17 cellular contexts compared by ENCODE assay signal in genomic region chr1:227776277-227776676, GRCh38. TPM values are rescaled to one million over a fixed set of nuclear protein-coding genes. Genes with fewer than 3 reads are reported as not detected.
DNase-seq lines count a peak whose midpoint lies in the region; TF ChIP-seq lines count a peak whose summit lies in the region.
"Had no signal": no experiment of that assay in that cellular context is flagged by ENCODE, and none has a peak within 500 bp of the region (broad histone marks: within the 10 kb centered on the region; RNA-seq: fewer than 3 reads in every experiment).

No MANE protein-coding gene starts in this region.

- H3K4me3 Mint-ChIP-seq in brain (peak overlapping the region in 1 of 5 experiments; percentile 12), immature natural killer cell (peak overlapping the region; percentile 36 to 85 (median 74))
- H3K4me3 Mint-ChIP-seq: activated CD4-positive, alpha-beta memory T cell treated with anti-CD3 and anti-CD28 coated beads, Interleukin-2, amount 10 ng/mL, durations not matched to agents 7 days and 5 days had no signal

- no peaks in the 10 kb centered on the region for H3K27me3 Mint-ChIP-seq in brain
- H3K27me3 Mint-ChIP-seq in immature natural killer cell (ENCODE audit: low read depth in 3 of 3): peaks cover 7 to 14% (median 12%) of the 10 kb centered on the region in 3 donors
- H3K27me3 Mint-ChIP-seq: activated CD4-positive, alpha-beta memory T cell treated with anti-CD3 and anti-CD28 coated beads, Interleukin-2, amount 10 ng/mL, durations not matched to agents 7 days and 5 days; naive B cell had no signal

- H3K36me3 ChIP-seq in HUES64 (ENCODE audit: insufficient read depth, low read length) (peaks cover 20% of the 10 kb centered on the region), smooth muscle cell (ENCODE audit: low read depth) (no peaks in the 10 kb centered on the region), A673 (ENCODE audit: insufficient read depth, low read length, poor library complexity, severe bottlenecking) (no peaks in the 10 kb centered on the region)

- DNase-seq in immature natural killer cell (peak; percentile 48 to 54 (median 52)), smooth muscle cell (lab: John Stamatoyannopoulos, UW; ENCODE audit: unreplicated experiment) (no peak), NCI-H1048 (lab: John Stamatoyannopoulos, UW) (no peak), erythroblast (lab: John Stamatoyannopoulos, UW) (no peak), A673 (ENCODE audit: low spot score) (no peak), LoVo (ENCODE audit: low spot score) (no peak)
- DNase-seq: activated CD4-positive, alpha-beta memory T cell treated with anti-CD3 and anti-CD28 coated beads, Interleukin-2, amount 10 ng/mL, durations not matched to agents 7 days and 5 days; activated gamma-delta T cell treated with Interleukin-2 at 50 U/mL for 16 hours; central memory CD4-positive, alpha-beta T cell; foreskin melanocyte; naive B cell had no signal

- CTCF ChIA-PET in A673 (lab: Charles Lee): no interaction called here

- 91% methylated on average over 6 of the region's 6 CpGs for WGBS in HUES64
- WGBS in smooth muscle cell (ENCODE audit: low lambda C conversion rate): 39% methylated on average over 6 of the region's 6 CpGs

- H3K9ac ChIP-seq in HUES64 (ENCODE audit: low read depth, low read length) (no peak overlapping the region), smooth muscle cell (ENCODE audit: low read depth) (peak overlapping the region; percentile 76)

- H3K79me2 ChIP-seq in smooth muscle cell (ENCODE audit: low read depth): no peaks in the 10 kb centered on the region

- H3K9me3 ChIP-seq in HUES64 (ENCODE audit: insufficient read depth, low read depth, low read length): no peaks in the 10 kb centered on the region
- no peaks in the 10 kb centered on the region for H3K9me3 ChIP-seq in smooth muscle cell (replicated peaks; ENCODE audit: low read depth)
- H3K9me3 ChIP-seq in A673 (ENCODE audit: low read depth, low read length, poor library complexity, severe bottlenecking): no peaks in the 10 kb centered on the region

- H3K4me1 Mint-ChIP-seq in brain (peaks cover 11% of the 10 kb centered on the region), immature natural killer cell (peaks cover 45 to 54% of the 10 kb centered on the region in 2 donors)
- H3K4me1 Mint-ChIP-seq: naive B cell had no signal

- H2AFZ ChIP-seq in smooth muscle cell (ENCODE audit: low read depth): no peak overlapping the region
- H2AFZ ChIP-seq: PC-9 had no signal

- POLR2A ChIA-PET in A673 (lab: Charles Lee; ENCODE audit: low non-redundant PET): no interaction called here

- H3K27me3 ChIP-seq in HUES64 (ENCODE audit: insufficient read depth, low read length) (no peaks in the 10 kb centered on the region), smooth muscle cell (ENCODE audit: low read depth) (no peaks in the 10 kb centered on the region), A673 (replicated peaks; ENCODE audit: insufficient read depth, low read depth, low read length, poor library complexity) (no peaks in the 10 kb centered on the region)

- BruUV-seq in A673 (replicated peaks; lab: Mats Ljungman, UMichigan): no TSS peak

- peaks cover 8% of the 10 kb centered on the region for H3K36me3 Mint-ChIP-seq in brain
- H3K36me3 Mint-ChIP-seq in immature natural killer cell: peaks cover 8 to 22% (median 19%) of the 10 kb centered on the region in 3 donors

- H3K4me3 ChIP-seq in HUES64 (ENCODE audit: low read length): no peak overlapping the region
- no peak overlapping the region for H3K4me3 ChIP-seq in smooth muscle cell
- H3K4me3 ChIP-seq in A673 (ENCODE audit: low read depth, low read length, poor library complexity, severe bottlenecking): no peak overlapping the region
- H3K4me3 ChIP-seq: PC-9 had no signal

- intact Hi-C loops in A673 (cut with micrococcal nuclease; ENCODE audit: unreplicated experiment): no loop called here

- H3K27ac Mint-ChIP-seq in brain (peak overlapping the region; percentile 51 to 96 (median 91)), immature natural killer cell (peak overlapping the region in 4 of 6 donors; percentile 56 to 69 (median 63))
- H3K27ac Mint-ChIP-seq: activated CD4-positive, alpha-beta memory T cell treated with anti-CD3 and anti-CD28 coated beads, Interleukin-2, amount 10 ng/mL, durations not matched to agents 7 days and 5 days; naive B cell had no signal

- H3K27ac ChIP-seq in HUES64 (ENCODE audit: low read depth, low read length) (peak overlapping the region; percentile 35; the same call in 1 of the 2 replicates), smooth muscle cell (ENCODE audit: low read depth) (peak overlapping the region; percentile 97), A673 (ENCODE audit: low read depth, low read length, poor library complexity, severe bottlenecking) (no peak overlapping the region)
- H3K27ac ChIP-seq: PC-9 had no signal

- no peaks in the 10 kb centered on the region for H3K9me3 Mint-ChIP-seq in brain
- peaks cover 0 to 3% (median 0%) of the 10 kb centered on the region in 6 donors for H3K9me3 Mint-ChIP-seq in immature natural killer cell
- H3K9me3 Mint-ChIP-seq: activated CD4-positive, alpha-beta memory T cell treated with anti-CD3 and anti-CD28 coated beads, Interleukin-2, amount 10 ng/mL, durations not matched to agents 7 days and 5 days; naive B cell had no signal

- TF ChIP-seq POLR2A in erythroblast (IDR thresholded peaks at IDR 0.05; ENCODE audit: low read length): no peak

- peaks cover 53% of the 10 kb centered on the region for H4K20me1 ChIP-seq in smooth muscle cell (ENCODE audit: low read depth)

- H3K4me1 ChIP-seq in HUES64 (ENCODE audit: insufficient read depth, low read length): no peaks in the 10 kb centered on the region
- H3K4me1 ChIP-seq in smooth muscle cell (ENCODE audit: low read depth): peaks cover 6% of the 10 kb centered on the region
- no peaks in the 10 kb centered on the region for H3K4me1 ChIP-seq in A673 (ENCODE audit: insufficient read depth, low read length, poor library complexity, severe bottlenecking)

- TF ChIP-seq CTCF in brain (conservative IDR thresholded peaks at IDR 0.05) (no peak), smooth muscle cell (IDR thresholded peaks at IDR 0.05; ENCODE audit: borderline replicate concordance, insufficient read depth, poor library complexity, severe bottlenecking) (no peak), A673 (conservative IDR thresholded peaks at IDR 0.05; ENCODE audit: low read depth, low read length) (no peak)

- no peaks in the 10 kb centered on the region for H3F3A ChIP-seq in smooth muscle cell (ENCODE audit: low read depth)

- H3K4me2 ChIP-seq in smooth muscle cell: peak overlapping the region; percentile 49
- H3K4me2 ChIP-seq: PC-9 had no signal

RNA-seq across cellular contexts. Expression of gene PRSS38, which starts 39.2 kb away (rescaled TPM):
- polyA plus RNA-seq in HUES64 (2013, experiment 1 of 2): not detected
- not detected for polyA plus RNA-seq in HUES64 (2013, experiment 2 of 2)
- polyA plus RNA-seq in brain (ENCODE audit: insufficient read depth, low read depth, low replicate concordance): not detected
- not detected for polyA plus RNA-seq in immature natural killer cell
- total RNA-seq in smooth muscle cell: not detected in 2 replicates
- polyA plus RNA-seq in smooth muscle cell: not detected in 2 replicates
- total RNA-seq in A673 (2021): not detected in 2 replicates
- total RNA-seq: activated CD4-positive, alpha-beta memory T cell treated with anti-CD3 and anti-CD28 coated beads, Interleukin-2, amount 10 ng/mL, durations not matched to agents 7 days and 5 days; kidney epithelial cell; NCI-H460; PC-9 had no signal
- polyA plus RNA-seq: thymus had no signal

RNA-seq across cellular contexts. Expression of gene SNAP47, which starts 41.0 kb away (rescaled TPM):
- polyA plus RNA-seq in HUES64 (2013, experiment 1 of 2): 31.6 TPM
- polyA plus RNA-seq in HUES64 (2013, experiment 2 of 2): 30.1 TPM
- polyA plus RNA-seq in brain (ENCODE audit: insufficient read depth, low read depth, low replicate concordance) (75.0 TPM), immature natural killer cell (10 to 100 TPM; 37.0 to 44.9 (median 37.7) TPM), smooth muscle cell (35.6 and 42.4 TPM in 2 replicates)
- total RNA-seq in smooth muscle cell (26.2 and 27.6 TPM in 2 replicates), A673 (2021) (36.4 and 40.8 TPM in 2 replicates)

RNA-seq across cellular contexts. Expression of gene JMJD4, which starts 41.2 kb away (rescaled TPM):
- 15.3 TPM for polyA plus RNA-seq in HUES64 (2013, experiment 1 of 2)
- polyA plus RNA-seq in HUES64 (2013, experiment 2 of 2): 12.3 TPM
- polyA plus RNA-seq in brain (ENCODE audit: insufficient read depth, low read depth, low replicate concordance) (15.6 TPM), immature natural killer cell (10 to 100 TPM; 22.3 to 25.9 (median 25.0) TPM), smooth muscle cell (19.5 and 22.4 TPM in 2 replicates)
- total RNA-seq in smooth muscle cell (8.5 and 9.0 TPM in 2 replicates), A673 (2021) (20.7 and 23.2 TPM in 2 replicates)

Comparison
In these comparisons a context has a peak if more than half of its experiments do, and no peak if none do; other contexts are left out.
1. DNase-seq: peak in immature natural killer cell (3 of 3); none in smooth muscle cell (single experiment), NCI-H1048 (single experiment), erythroblast (0 of 2), A673 (single experiment) and LoVo (single experiment).